ENCODE assay signal across 13 cellular contexts in genomic region chr1:163914785-163915413, GRCh38.
DNase-seq lines count a peak whose midpoint lies in the region; ATAC-seq, FAIRE-seq and TF ChIP-seq lines count a peak whose summit lies in the region.
"Had no signal": no experiment of that assay in that cellular context is flagged by ENCODE, and none has a peak within 500 bp of the region (broad histone marks: within the 10 kb centered on the region; RNA-seq: fewer than 3 reads in every experiment).

No MANE protein-coding gene starts in this region.

- no peak overlapping the region for H3K4me3 Mint-ChIP-seq in neural progenitor cell
- H3K4me3 Mint-ChIP-seq: activated CD4-positive, alpha-beta memory T cell treated with anti-CD3 and anti-CD28 coated beads, Interleukin-2, amount 10 ng/mL, durations not matched to agents 7 days and 5 days had no signal

- intact Hi-C loops in kidney (cut with DNase I): no loop called here

- no peak overlapping the region for H2AFZ ChIP-seq in neural progenitor cell (replicated peaks)

- H3K4me1 Mint-ChIP-seq in neural progenitor cell: no peaks in the 10 kb centered on the region
- H3K4me1 Mint-ChIP-seq: activated CD4-positive, alpha-beta memory T cell treated with anti-CD3 and anti-CD28 coated beads, Interleukin-2, amount 10 ng/mL, durations not matched to agents 7 days and 5 days had no signal

- H3K4me1 ChIP-seq in kidney (ENCODE audit: control insufficient read depth in 1 of 2, insufficient read depth in 1 of 2, low read depth in 1 of 2, low read length in 2 of 2) (no peaks in the 10 kb centered on the region), neural progenitor cell (no peaks in the 10 kb centered on the region)
- H3K4me1 ChIP-seq: upper lobe of left lung had no signal

- FAIRE-seq in kidney (lab: Jason Lieb, UNC): peak; percentile 46
- FAIRE-seq in frontal cortex (lab: Jason Lieb, UNC): no peak
- FAIRE-seq: bronchial epithelial cell had no signal

- no peaks in the 10 kb centered on the region for H3K79me2 ChIP-seq in neural progenitor cell (ENCODE audit: low read depth)

- no peak overlapping the region for H3K4me2 ChIP-seq in neural progenitor cell

- no peaks in the 10 kb centered on the region for H3K27me3 ChIP-seq in neural progenitor cell
- H3K27me3 ChIP-seq: upper lobe of left lung had no signal

- no peaks in the 10 kb centered on the region for H4K20me1 ChIP-seq in neural progenitor cell (ENCODE audit: low read depth)

- H3K4me3 ChIP-seq in kidney (ENCODE audit: low read length in 2 of 2): no peak overlapping the region
- H3K4me3 ChIP-seq in neural progenitor cell: no peak overlapping the region
- H3K4me3 ChIP-seq in foreskin fibroblast (ENCODE audit: low read depth in 1 of 2, low read length in 2 of 2): no peak overlapping the region
- H3K4me3 ChIP-seq: upper lobe of left lung had no signal

- H3K9me3 Mint-ChIP-seq in neural progenitor cell: no peaks in the 10 kb centered on the region

- no peaks in the 10 kb centered on the region for H3K9me3 ChIP-seq in kidney (ENCODE audit: control insufficient read depth in 1 of 2, low read length in 2 of 2)
- H3K9me3 ChIP-seq in neural progenitor cell (ENCODE audit: low read depth): no peaks in the 10 kb centered on the region
- H3K9me3 ChIP-seq: upper lobe of left lung had no signal

- H3F3A ChIP-seq in neural progenitor cell (ENCODE audit: low read depth): no peaks in the 10 kb centered on the region

- no peaks in the 10 kb centered on the region for H3K36me3 ChIP-seq in kidney (ENCODE audit: control insufficient read depth in 1 of 2, insufficient read depth in 2 of 2, low read length in 2 of 2)
- H3K36me3 ChIP-seq in neural progenitor cell: no peaks in the 10 kb centered on the region
- H3K36me3 ChIP-seq: upper lobe of left lung had no signal

- H3K36me3 Mint-ChIP-seq in neural progenitor cell: no peaks in the 10 kb centered on the region

- H3K9ac ChIP-seq in kidney (ENCODE audit: low read length in 2 of 2) (no peak overlapping the region), neural progenitor cell (no peak overlapping the region)

- no peak for TF ChIP-seq CTCF in kidney (IDR thresholded peaks at IDR 0.05; ENCODE audit: borderline replicate concordance, extremely low read depth, insufficient read depth)
- TF ChIP-seq CTCF in neural progenitor cell (IDR thresholded peaks at IDR 0.05): no peak
- no peak for TF ChIP-seq CTCF in foreskin fibroblast (IDR thresholded peaks at IDR 0.05; ENCODE audit: low read depth, low read length)

- no peak overlapping the region for H3K27ac ChIP-seq in kidney (ENCODE audit: low read depth in 2 of 2, low read length in 2 of 2)
- H3K27ac ChIP-seq in neural progenitor cell: no peak overlapping the region
- H3K27ac ChIP-seq: upper lobe of left lung had no signal

- DNase-seq in kidney (no peak), neural progenitor cell (ENCODE audit: low spot score) (no peak), foreskin fibroblast (no peak), frontal cortex (ENCODE audit: low spot score in 2 of 2) (no peak)
- no peak for DNase-seq in activated CD4-positive, alpha-beta T cell treated with anti-CD3 and anti-CD28 coated beads, Interleukin-2, amount 50 U/mL, for 48 hours
- DNase-seq: activated CD4-positive, alpha-beta memory T cell treated with anti-CD3 and anti-CD28 coated beads, Interleukin-2, amount 10 ng/mL, durations not matched to agents 7 days and 5 days; activated naive CD4-positive, alpha-beta T cell; NCI-H446; upper lobe of left lung had no signal

- no peak overlapping the region for H3K27ac Mint-ChIP-seq in neural progenitor cell
- H3K27ac Mint-ChIP-seq: activated CD4-positive, alpha-beta memory T cell treated with anti-CD3 and anti-CD28 coated beads, Interleukin-2, amount 10 ng/mL, durations not matched to agents 7 days and 5 days had no signal

- no peaks in the 10 kb centered on the region for H3K27me3 Mint-ChIP-seq in neural progenitor cell (ENCODE audit: insufficient read depth, low read depth)
- H3K27me3 Mint-ChIP-seq: activated CD4-positive, alpha-beta memory T cell treated with anti-CD3 and anti-CD28 coated beads, Interleukin-2, amount 10 ng/mL, durations not matched to agents 7 days and 5 days had no signal

- peak; percentile 73 for ATAC-seq in GM19035 (IDR thresholded peaks at IDR 0.05; ENCODE audit: unreplicated experiment)
- peak; percentile 85 for ATAC-seq in HG02610 (IDR thresholded peaks at IDR 0.05; ENCODE audit: unreplicated experiment)
- peak; percentile 92 for ATAC-seq in HG03432 (IDR thresholded peaks at IDR 0.05; ENCODE audit: unreplicated experiment)
